Comparison of ENCODE assay signal across 8 cellular contexts in genomic region chr2:17518212-17519154, GRCh38. TPM values are rescaled to one million over a fixed set of nuclear protein-coding genes. Genes with fewer than 3 reads are reported as not detected.
A peak's percentile ranks its signal among the peaks of the same experiment; 100 is the strongest.
DNase-seq lines count a peak whose midpoint lies in the region; TF ChIP-seq lines count a peak whose summit lies in the region.

RAD51AP2 (minus strand) TSS chr2:17518440; CDS start chr2:17518415, 25 bp downstream.

- H3K27me3 Mint-ChIP-seq in activated naive CD4-positive, alpha-beta T cell treated with anti-CD3 and anti-CD28 coated beads for 36 hours (ENCODE audit: low read depth) = peaks cover 20% of the 10 kb centered on the region

- H3K9me3 Mint-ChIP-seq in activated naive CD4-positive, alpha-beta T cell treated with anti-CD3 and anti-CD28 coated beads for 36 hours = no peaks in the 10 kb centered on the region

- no peak within 1 kb of the TSS for H3K4me3 Mint-ChIP-seq in activated naive CD4-positive, alpha-beta T cell treated with anti-CD3 and anti-CD28 coated beads for 36 hours

- DNase-seq in activated naive CD4-positive, alpha-beta T cell treated with anti-CD3 and anti-CD28 coated beads for 36 hours = peak; percentile 9
- no peak for DNase-seq in activated naive CD4-positive, alpha-beta T cell treated with anti-CD3 and anti-CD28 coated beads, Interleukin-2, amount 50 U/mL, for 16 hours
- DNase-seq in HCEC 1CT (peak; percentile 47), LNCaP clone FGC (ENCODE audit: low read depth) (no peak), globus pallidus (ENCODE audit: low spot score) (peak; percentile 16), nucleus accumbens (lab: John Stamatoyannopoulos, UW) (peak in 39 of 56 donors; percentile 6 to 78 (median 40)), cortex of kidney (lab: John Stamatoyannopoulos, UW) (no peak)

- CTCF ChIA-PET in activated naive CD4-positive, alpha-beta T cell treated with anti-CD3 and anti-CD28 coated beads for 36 hours (lab: Charles Lee) = no interaction called here

- H3K4me3 ChIP-seq in LNCaP clone FGC (ENCODE audit: low read depth, low read length) = peak within 1 kb of the TSS; percentile 28
- peak within 1 kb of the TSS; percentile 47 for H3K4me3 ChIP-seq in WI38 (ENCODE audit: low read depth, low read length)

- TF ChIP-seq CTCF in LNCaP clone FGC (IDR thresholded peaks at IDR 0.05; ENCODE audit: control insufficient read depth, extremely low read depth, insufficient read depth) = no peak
- TF ChIP-seq CTCF in WI38 (IDR thresholded peaks at IDR 0.05; ENCODE audit: low read depth, low read length) = no peak

- H3K36me3 Mint-ChIP-seq in activated naive CD4-positive, alpha-beta T cell treated with anti-CD3 and anti-CD28 coated beads for 36 hours (ENCODE audit: low read depth) = no peaks in the 10 kb centered on the region

- H3K4me1 Mint-ChIP-seq in activated naive CD4-positive, alpha-beta T cell treated with anti-CD3 and anti-CD28 coated beads for 36 hours (ENCODE audit: low read depth) = no peaks in the 10 kb centered on the region

- intact Hi-C loops in activated naive CD4-positive, alpha-beta T cell treated with anti-CD3 and anti-CD28 coated beads for 36 hours (cut with micrococcal nuclease) = no loop called here

- H3K27ac Mint-ChIP-seq in activated naive CD4-positive, alpha-beta T cell treated with anti-CD3 and anti-CD28 coated beads for 36 hours = no peak within 1 kb of the TSS

RNA-seq across cellular contexts. Expression of gene RAD51AP2, which starts in this region (rescaled TPM):
- not detected for total RNA-seq in activated naive CD4-positive, alpha-beta T cell treated with anti-CD3 and anti-CD28 coated beads for 36 hours

Comparison
In these comparisons a context has a peak if more than half of its experiments do, and no peak if none do; other contexts are left out.
1. Peak in DNase-seq in activated naive CD4-positive, alpha-beta T cell treated with anti-CD3 and anti-CD28 coated beads for 36 hours; RNA of the gene not detected or under 1 TPM.
2. DNase-seq: peak in HCEC 1CT (single experiment), globus pallidus (single experiment) and nucleus accumbens (39 of 56); none in activated naive CD4-positive, alpha-beta T cell treated with anti-CD3 and anti-CD28 coated beads, Interleukin-2, amount 50 U/mL, for 16 hours (single experiment), LNCaP clone FGC (single experiment) and cortex of kidney (single experiment).